Comparison of ENCODE assay signal across 29 cellular contexts in the genomic region with DNA sequence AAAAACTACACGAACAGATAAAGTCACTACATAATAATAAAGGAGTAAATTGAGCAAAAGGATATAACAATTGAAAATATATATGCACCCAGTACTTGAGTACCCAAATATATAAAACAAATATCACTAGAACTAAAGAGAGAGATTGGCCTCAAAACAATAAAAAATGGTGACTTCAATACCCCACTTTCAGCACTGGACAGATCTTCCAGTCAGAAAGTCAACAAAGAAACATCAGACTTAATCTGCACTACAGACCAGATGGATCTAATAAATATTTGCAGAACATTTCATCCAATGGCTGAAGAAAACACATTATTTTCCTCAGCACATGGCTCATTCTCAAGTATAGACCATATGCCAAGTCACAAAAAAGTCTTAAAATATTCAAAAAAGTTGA.
"Had no signal": no experiment of that assay in that cellular context is flagged by ENCODE, and none has a peak within 500 bp of the region (broad histone marks: within the 10 kb centered on the region; RNA-seq: fewer than 3 reads in every experiment).

No MANE protein-coding gene starts in this region.

- H3K27me3 Mint-ChIP-seq: stimulated activated memory B cell treated with anti-CD40 and anti-IgM and Interleukin-4, amounts not matched to agents 10 μg/mL and 1 μg/mL and 100 μg/mL, for 72 hours; stimulated activated naive B cell treated with anti-CD40 and anti-IgM and Interleukin-4, amounts not matched to agents 10 μg/mL and 1 μg/mL and 100 μg/mL, for 72 hours; stimulated activated naive CD8-positive, alpha-beta T cell treated with anti-CD3 and anti-CD28 coated beads, Interleukin-15, amount 100 ng/mL, for 72 hours; stimulated activated naive CD8-positive, alpha-beta T cell treated with anti-CD3 and anti-CD28 coated beads, Interleukin-15, Interleukin-2, amounts not matched to agents 100 ng/mL and 50 ng/mL, for 24 hours; type B pancreatic cell had no signal

- H3K4me1 ChIP-seq: stomach, suprapubic skin, testis, thyroid gland, tibial artery, tibial nerve, transverse colon, upper lobe of left lung, upper lobe of right lung, uterus, vagina had no signal

- DNase-seq: stimulated activated CD4-positive, alpha-beta T cell treated with anti-CD3 and anti-CD28 coated beads, Interleukin-2, amount 100 ng/mL, for 48 hours; stimulated activated CD4-positive, alpha-beta T cell treated with anti-CD3 and anti-CD28 coated beads, Interleukin-4, amount 100 ng/mL, for 1 hour; stimulated activated CD4-positive, alpha-beta T cell treated with anti-CD3 and anti-CD28 coated beads, Interleukin-4, amount 100 ng/mL, for 24 hours; stimulated activated CD4-positive, alpha-beta T cell treated with anti-CD3 and anti-CD28 coated beads, Interleukin-4, amount 100 ng/mL, for 4 hours; stimulated activated CD8-positive, alpha-beta memory T cell treated with anti-CD3 and anti-CD28 coated beads, Interleukin-4, amount 100 ng/mL, for 48 hours; stimulated activated naive B cell treated with anti-CD40 and anti-IgM and Interleukin-4, amounts not matched to agents 10 μg/mL and 1 μg/mL and 100 μg/mL, for 72 hours; stimulated activated naive CD4-positive, alpha-beta T cell; stimulated activated naive CD4-positive, alpha-beta T cell treated with Interleukin-2 at 50 U/mL for 16 hours; stimulated activated naive CD8-positive, alpha-beta T cell treated with anti-CD3 and anti-CD28 coated beads, Interleukin-15, amount 100 ng/mL, for 72 hours; stimulated activated naive CD8-positive, alpha-beta T cell treated with anti-CD3 and anti-CD28 coated beads, Interleukin-15, Interleukin-2, amounts not matched to agents 100 U/mL and 50 U/mL, for 24 hours; stomach; substantia nigra; testis; thyroid gland; tibial artery; transverse colon; trophoblast cell; upper lobe of left lung; upper lobe of right lung; uterus had no signal

- H3K4me3 ChIP-seq: stomach, suprapubic skin, testis, thoracic aorta, thyroid gland, tibial artery, tibial nerve, transverse colon, upper lobe of left lung, upper lobe of right lung, uterus, vagina had no signal

- H3K4me1 Mint-ChIP-seq: stimulated activated effector memory CD8-positive, alpha-beta T cell treated with anti-CD3 and anti-CD28 coated beads, Interleukin-12 subunit alpha, Interleukin-12 subunit beta, amount 100 ng/mL, for 72 hours; stimulated activated memory B cell treated with anti-CD40 and anti-IgM and Interleukin-4, amounts not matched to agents 10 μg/mL and 1 μg/mL and 100 μg/mL, for 72 hours; stimulated activated naive B cell treated with anti-CD40 and anti-IgM and Interleukin-4, amounts not matched to agents 10 μg/mL and 1 μg/mL and 100 μg/mL, for 72 hours; stimulated activated naive CD8-positive, alpha-beta T cell treated with anti-CD3 and anti-CD28 coated beads, Interleukin-15, amount 100 ng/mL, for 72 hours had no signal

- FAIRE-seq: urothelium cell line had no signal

- H3K27me3 ChIP-seq: stomach, suprapubic skin, testis, thyroid gland, tibial artery, tibial nerve, transverse colon, upper lobe of left lung, upper lobe of right lung, uterus, vagina had no signal

- H3K27ac Mint-ChIP-seq: stimulated activated effector memory CD8-positive, alpha-beta T cell treated with anti-CD3 and anti-CD28 coated beads, Interleukin-12 subunit alpha, Interleukin-12 subunit beta, amount 100 ng/mL, for 72 hours; stimulated activated memory B cell treated with anti-CD40 and anti-IgM and Interleukin-4, amounts not matched to agents 10 μg/mL and 1 μg/mL and 100 μg/mL, for 72 hours; stimulated activated naive B cell treated with anti-CD40 and anti-IgM and Interleukin-4, amounts not matched to agents 10 μg/mL and 1 μg/mL and 100 μg/mL, for 72 hours; stimulated activated naive CD8-positive, alpha-beta T cell treated with anti-CD3 and anti-CD28 coated beads, Interleukin-15, amount 100 ng/mL, for 72 hours; stimulated activated naive CD8-positive, alpha-beta T cell treated with anti-CD3 and anti-CD28 coated beads, Interleukin-15, Interleukin-2, amounts not matched to agents 100 ng/mL and 50 ng/mL, for 24 hours; type B pancreatic cell had no signal

- H3K9me3 ChIP-seq: suprapubic skin, testis, thoracic aorta, thyroid gland, transverse colon, upper lobe of right lung, uterus, vagina had no signal

- ATAC-seq: stimulated activated effector memory CD8-positive, alpha-beta T cell treated with anti-CD3 and anti-CD28 coated beads, Interleukin-12 subunit alpha, Interleukin-12 subunit beta, amount 100 ng/mL, for 72 hours; stimulated activated memory B cell treated with anti-CD40 and anti-IgM and Interleukin-4, amounts not matched to agents 10 μg/mL and 1 μg/mL and 100 μg/mL, for 72 hours; stimulated activated naive B cell treated with anti-CD40 and anti-IgM and Interleukin-4, amounts not matched to agents 10 μg/mL and 1 μg/mL and 100 μg/mL, for 72 hours; stimulated activated naive CD8-positive, alpha-beta T cell treated with anti-CD3 and anti-CD28 coated beads, Interleukin-15, amount 100 ng/mL, for 72 hours; stimulated activated naive CD8-positive, alpha-beta T cell treated with anti-CD3 and anti-CD28 coated beads, Interleukin-15, Interleukin-2, amounts not matched to agents 100 U/mL and 50 U/mL, for 24 hours; upper lobe of right lung had no signal

- H3K27ac ChIP-seq: stomach, suprapubic skin, testis, thoracic aorta, thyroid gland, tibial artery, tibial nerve, transverse colon, upper lobe of left lung, upper lobe of right lung, uterus, vagina had no signal

- H3K36me3 Mint-ChIP-seq: stimulated activated effector memory CD8-positive, alpha-beta T cell treated with anti-CD3 and anti-CD28 coated beads, Interleukin-12 subunit alpha, Interleukin-12 subunit beta, amount 100 ng/mL, for 72 hours; stimulated activated memory B cell treated with anti-CD40 and anti-IgM and Interleukin-4, amounts not matched to agents 10 μg/mL and 1 μg/mL and 100 μg/mL, for 72 hours; stimulated activated naive B cell treated with anti-CD40 and anti-IgM and Interleukin-4, amounts not matched to agents 10 μg/mL and 1 μg/mL and 100 μg/mL, for 72 hours; type B pancreatic cell had no signal

- H3K36me3 ChIP-seq: stomach, suprapubic skin, thoracic aorta, thyroid gland, tibial artery, tibial nerve, transverse colon, upper lobe of left lung, upper lobe of right lung, uterus, vagina had no signal

- H3K4me3 Mint-ChIP-seq: stimulated activated effector memory CD8-positive, alpha-beta T cell treated with anti-CD3 and anti-CD28 coated beads, Interleukin-12 subunit alpha, Interleukin-12 subunit beta, amount 100 ng/mL, for 72 hours; stimulated activated memory B cell treated with anti-CD40 and anti-IgM and Interleukin-4, amounts not matched to agents 10 μg/mL and 1 μg/mL and 100 μg/mL, for 72 hours; stimulated activated naive B cell treated with anti-CD40 and anti-IgM and Interleukin-4, amounts not matched to agents 10 μg/mL and 1 μg/mL and 100 μg/mL, for 72 hours; stimulated activated naive CD8-positive, alpha-beta T cell treated with anti-CD3 and anti-CD28 coated beads, Interleukin-15, amount 100 ng/mL, for 72 hours; stimulated activated naive CD8-positive, alpha-beta T cell treated with anti-CD3 and anti-CD28 coated beads, Interleukin-15, Interleukin-2, amounts not matched to agents 100 ng/mL and 50 ng/mL, for 24 hours; type B pancreatic cell had no signal
